ENCODE assay signal across 22 cellular contexts in the genomic region with DNA sequence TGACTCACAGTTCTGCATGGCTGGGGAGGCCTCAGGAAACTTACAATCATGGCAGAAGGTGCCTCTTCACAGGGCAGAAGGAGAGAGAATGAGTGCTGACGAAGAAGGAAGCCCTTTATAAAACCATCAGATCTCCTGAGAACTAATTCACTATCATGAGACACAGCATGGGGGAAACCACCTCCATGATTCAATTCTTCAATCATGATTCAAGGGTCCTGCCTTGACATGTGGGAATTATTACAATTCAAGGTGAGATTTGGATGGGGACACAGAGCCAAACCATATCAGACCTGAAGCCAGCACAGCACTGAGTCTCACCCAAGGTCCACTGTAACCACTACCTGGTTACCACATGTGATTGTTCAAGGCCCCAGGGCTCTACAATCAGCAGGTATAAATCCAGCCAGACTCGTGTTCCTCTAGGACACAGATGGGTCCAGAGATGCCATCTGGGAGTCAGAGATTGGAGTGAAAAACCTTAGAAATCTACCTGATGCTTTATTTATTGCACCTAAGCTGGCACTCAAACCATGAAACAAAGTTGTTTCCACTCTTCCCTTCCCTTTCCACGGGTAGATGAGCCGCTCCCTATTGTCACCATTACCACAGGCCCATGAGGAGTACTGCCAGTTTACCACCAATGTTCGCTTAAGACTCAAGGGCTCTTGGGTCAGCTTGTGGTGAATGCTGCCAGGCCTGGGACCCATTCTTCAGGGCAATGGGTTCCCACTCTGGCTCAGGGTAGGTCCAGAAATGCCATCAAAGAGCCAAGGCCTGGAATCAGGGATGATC.
DNase-seq lines count a peak whose midpoint lies in the region; ATAC-seq, FAIRE-seq and TF ChIP-seq lines count a peak whose summit lies in the region.
"Had no signal": no experiment of that assay in that cellular context is flagged by ENCODE, and none has a peak within 500 bp of the region (broad histone marks: within the 10 kb centered on the region; RNA-seq: fewer than 3 reads in every experiment).

No MANE protein-coding gene starts in this region.

- H4K20me1 ChIP-seq in neural progenitor cell (ENCODE audit: low read depth): no peaks in the 10 kb centered on the region

- peak overlapping the region in 1 of 2 experiments; percentile 2 for H2BK12ac ChIP-seq in mesenchymal stem cell (ENCODE audit: low read length in 2 of 2)

- H3F3A ChIP-seq in neural progenitor cell (ENCODE audit: low read depth): no peaks in the 10 kb centered on the region

- H3K27me3 Mint-ChIP-seq in chondrocyte (ENCODE audit: low read depth) (no peaks in the 10 kb centered on the region), neural progenitor cell (ENCODE audit: insufficient read depth, low read depth) (no peaks in the 10 kb centered on the region)
- H3K27me3 Mint-ChIP-seq: CD8-positive, alpha-beta memory T cell had no signal

- no peak for DNase-seq in RWPE2 (ENCODE audit: low spot score)
- DNase-seq in chondrocyte (ENCODE audit: low spot score): no peak
- no peak for DNase-seq in mesenchymal stem cell
- DNase-seq in thoracic aorta (ENCODE audit: low spot score): no peak
- no peak for DNase-seq in pancreas
- no peak for DNase-seq in NCI-H187 treated with DMSO at 0.1 percent for 48 hours (lab: John Stamatoyannopoulos, UW)
- DNase-seq in neural progenitor cell (ENCODE audit: low spot score): no peak
- DNase-seq: C1 segment of cervical spinal cord; CD8-positive, alpha-beta memory T cell; DMS53; H9; Kasumi-1; MM.1S; NCI-H1092; NCI-H1436 treated with DMSO at 0.1 percent for 48 hours; NCI-H2081; NCI-H2227 treated with DMSO at 0.1 percent for 48 hours; NCI-H510A treated with DMSO at 0.1 percent for 48 hours; NCI-H774; OCI-M1; SIG-M5 had no signal

- no peak overlapping the region for H3K23ac ChIP-seq in mesenchymal stem cell (ENCODE audit: low read length in 2 of 2)

- H3K27me3 ChIP-seq in RWPE2 (ENCODE audit: insufficient read depth, poor library complexity, severe bottlenecking) (no peaks in the 10 kb centered on the region), mesenchymal stem cell (ENCODE audit: control insufficient read depth in 1 of 2, insufficient read depth in 1 of 2, low read length in 2 of 2) (no peaks in the 10 kb centered on the region), thoracic aorta (replicated peaks; ENCODE audit: insufficient read depth) (no peaks in the 10 kb centered on the region), pancreas (no peaks in the 10 kb centered on the region), neural progenitor cell (no peaks in the 10 kb centered on the region)

- H2AFZ ChIP-seq in mesenchymal stem cell (ENCODE audit: low read depth, low read length) (no peak overlapping the region), neural progenitor cell (replicated peaks) (no peak overlapping the region)

- no peak overlapping the region for H3K4ac ChIP-seq in mesenchymal stem cell (ENCODE audit: low read depth in 1 of 2, low read length in 2 of 2)

- peak overlapping the region; percentile 94 for H2AK5ac ChIP-seq in mesenchymal stem cell (ENCODE audit: low read length, severe bottlenecking)

- H3K27ac Mint-ChIP-seq in chondrocyte (ENCODE audit: unreplicated experiment): peak overlapping the region; percentile 95
- H3K27ac Mint-ChIP-seq in neural progenitor cell: no peak overlapping the region
- H3K27ac Mint-ChIP-seq: CD8-positive, alpha-beta memory T cell; H9 had no signal

- H3K4me1 ChIP-seq in RWPE2 (ENCODE audit: insufficient read depth, poor library complexity, severe bottlenecking) (peaks cover 22% of the 10 kb centered on the region), mesenchymal stem cell (ENCODE audit: control insufficient read depth, insufficient read depth, low read depth, low read length) (no peaks in the 10 kb centered on the region), thoracic aorta (ENCODE audit: control insufficient read depth in 1 of 2, low read depth in 2 of 2) (peaks cover 0 to 16% of the 10 kb centered on the region in 2 donors), pancreas (peaks cover 6 to 19% (median 16%) of the 10 kb centered on the region in 3 donors), neural progenitor cell (no peaks in the 10 kb centered on the region)

- H3K4me1 Mint-ChIP-seq in chondrocyte (ENCODE audit: low read depth) (peaks cover 29% of the 10 kb centered on the region), neural progenitor cell (no peaks in the 10 kb centered on the region)
- H3K4me1 Mint-ChIP-seq: CD8-positive, alpha-beta memory T cell; H9 had no signal

- peaks cover 26% of the 10 kb centered on the region for H3K36me3 Mint-ChIP-seq in chondrocyte (ENCODE audit: low read depth)
- H3K36me3 Mint-ChIP-seq in neural progenitor cell: no peaks in the 10 kb centered on the region
- H3K36me3 Mint-ChIP-seq: CD8-positive, alpha-beta memory T cell had no signal

- H3K79me2 ChIP-seq in neural progenitor cell (ENCODE audit: low read depth): no peaks in the 10 kb centered on the region

- TF ChIP-seq CTCF in RWPE2 (IDR thresholded peaks at IDR 0.05; ENCODE audit: poor library complexity, severe bottlenecking) (no peak), chondrocyte (IDR thresholded peaks at IDR 0.05) (no peak), thoracic aorta (IDR thresholded peaks at IDR 0.05) (no peak), pancreas (IDR thresholded peaks at IDR 0.05) (no peak), neural progenitor cell (IDR thresholded peaks at IDR 0.05) (no peak)

- H3K9ac ChIP-seq in mesenchymal stem cell (ENCODE audit: low read length) (no peak overlapping the region), neural progenitor cell (no peak overlapping the region)

- H3K36me3 ChIP-seq in RWPE2 (ENCODE audit: low read depth) (no peaks in the 10 kb centered on the region), mesenchymal stem cell (ENCODE audit: control insufficient read depth in 1 of 2, insufficient read depth in 2 of 2, low read depth in 1 of 2, low read length in 2 of 2) (no peaks in the 10 kb centered on the region), thoracic aorta (no peaks in the 10 kb centered on the region), pancreas (no peaks in the 10 kb centered on the region), neural progenitor cell (peaks cover 9% of the 10 kb centered on the region)

- H3K9me3 Mint-ChIP-seq in chondrocyte (ENCODE audit: low read depth): peaks cover 45% of the 10 kb centered on the region
- H3K9me3 Mint-ChIP-seq in neural progenitor cell: peaks cover 40% of the 10 kb centered on the region

- WGBS in mesenchymal stem cell: 97% methylated on average over 4 of the region's 5 CpGs
- WGBS in pancreas, 2 donors: 90 to 94% methylated on average over 5 of the region's 5 CpGs

- intact Hi-C loops in pancreas (cut with DNase I): no loop called here

- H3K4me3 Mint-ChIP-seq in chondrocyte (ENCODE audit: unreplicated experiment): no peak overlapping the region
- H3K4me3 Mint-ChIP-seq in neural progenitor cell: no peak overlapping the region
- H3K4me3 Mint-ChIP-seq: CD8-positive, alpha-beta memory T cell; H9 had no signal

- peak overlapping the region; percentile 57 for H4K91ac ChIP-seq in mesenchymal stem cell (ENCODE audit: low read length)

- H3K79me1 ChIP-seq in mesenchymal stem cell (replicated peaks; ENCODE audit: low read length, poor library complexity, severe bottlenecking): no peaks in the 10 kb centered on the region

- H3K27ac ChIP-seq in RWPE2 (ENCODE audit: poor library complexity, severe bottlenecking) (peak overlapping the region; percentile 86), mesenchymal stem cell (ENCODE audit: low read length, poor library complexity, severe bottlenecking) (peak overlapping the region; percentile 94), thoracic aorta (peak overlapping the region; percentile 57 to 68), pancreas (peak overlapping the region in 1 of 4 donors; percentile 74), neural progenitor cell (no peak overlapping the region)

- peaks cover 5% of the 10 kb centered on the region for H3K9me3 ChIP-seq in RWPE2 (ENCODE audit: severe bottlenecking)
- H3K9me3 ChIP-seq in mesenchymal stem cell (ENCODE audit: control insufficient read depth, low read length): peaks cover 36% of the 10 kb centered on the region
- H3K9me3 ChIP-seq in thoracic aorta: peaks cover 14% of the 10 kb centered on the region
- no peaks in the 10 kb centered on the region for H3K9me3 ChIP-seq in pancreas
- no peaks in the 10 kb centered on the region for H3K9me3 ChIP-seq in neural progenitor cell (ENCODE audit: low read depth)

- no peak overlapping the region for H2BK120ac ChIP-seq in mesenchymal stem cell (ENCODE audit: low read depth, low read length)

- no peak for FAIRE-seq in pancreas (lab: Jason Lieb, UNC)

- H2BK15ac ChIP-seq in mesenchymal stem cell (ENCODE audit: low read depth, poor library complexity, severe bottlenecking): no peak overlapping the region

- H3K14ac ChIP-seq in mesenchymal stem cell (ENCODE audit: low read length in 2 of 2): no peak overlapping the region

- H4K8ac ChIP-seq in mesenchymal stem cell (ENCODE audit: low read length): no peak overlapping the region

- no peak for ATAC-seq in RWPE2 (ENCODE audit: low read depth)
- no peak for ATAC-seq in thoracic aorta (ENCODE audit: insufficient number of reproducible peaks, low FRiP score, low read depth)
- no peak for ATAC-seq in pancreas
- ATAC-seq in GM18861 (IDR thresholded peaks at IDR 0.05; ENCODE audit: unreplicated experiment): no peak

- H3K18ac ChIP-seq in mesenchymal stem cell (ENCODE audit: low read depth in 1 of 2, low read length in 2 of 2): no peak overlapping the region

- peak overlapping the region; percentile 90 for H2BK5ac ChIP-seq in mesenchymal stem cell (ENCODE audit: low read depth, low read length, poor library complexity, severe bottlenecking)

- no peak overlapping the region for H3K4me2 ChIP-seq in mesenchymal stem cell (ENCODE audit: low read length, poor library complexity, severe bottlenecking)
- H3K4me2 ChIP-seq in neural progenitor cell: no peak overlapping the region

- no peak overlapping the region for H3K4me3 ChIP-seq in RWPE2 (ENCODE audit: severe bottlenecking)
- H3K4me3 ChIP-seq in mesenchymal stem cell (ENCODE audit: insufficient read depth in 1 of 2, low read depth in 1 of 2, low read length in 2 of 2): no peak overlapping the region
- H3K4me3 ChIP-seq in thoracic aorta: no peak overlapping the region
- H3K4me3 ChIP-seq in pancreas: no peak overlapping the region
- H3K4me3 ChIP-seq in neural progenitor cell: no peak overlapping the region
